ENCODE assay signal across 1 cellular context in the genomic region with DNA sequence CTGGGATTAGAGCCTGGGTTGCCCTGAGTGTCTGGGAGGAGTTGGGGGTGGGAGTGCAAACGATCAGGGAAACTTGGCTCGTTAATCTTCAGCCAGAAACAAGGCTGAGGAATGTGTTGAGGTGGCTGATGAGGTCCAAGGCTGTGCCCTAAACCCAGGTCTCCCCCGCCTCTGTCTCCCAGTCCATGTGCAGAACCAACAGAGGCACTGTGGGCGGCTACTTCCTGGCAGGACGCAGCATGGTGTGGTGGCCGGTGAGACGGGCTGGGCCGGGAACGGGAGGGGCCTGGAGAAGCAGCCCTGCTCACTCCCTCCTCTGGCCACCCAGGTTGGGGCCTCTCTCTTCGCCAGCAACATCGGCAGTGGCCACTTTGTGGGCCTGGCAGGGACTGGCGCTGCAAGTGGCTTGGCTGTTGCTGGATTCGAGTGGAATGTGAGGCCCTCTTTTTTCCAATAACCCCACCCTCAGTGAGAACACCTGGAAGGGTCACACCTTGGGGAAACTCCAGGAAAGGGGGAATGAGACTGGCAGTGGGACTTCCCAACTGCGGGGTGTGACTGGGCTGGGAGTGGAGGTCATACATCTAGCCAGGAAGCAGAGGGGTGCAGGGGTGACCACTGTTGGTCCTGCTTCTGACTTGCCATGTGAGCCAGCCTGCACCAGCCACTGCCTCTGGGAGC.
TF ChIP-seq lines count a peak whose summit lies in the region.

No MANE protein-coding gene starts in this region.

TF ChIP-seq in HepG2, 621 proteins besides CTCF, POLR2A, EP300 and RAD21 (continued from another document and continues in another):
- TF ChIP-seq FOSL2 (CRISPR knock-in tag; IDR thresholded peaks at IDR 0.05) (0 out of 2 replicates have a peak, but pooled peaks have one; percentile 37), HMG20A (CRISPR knock-in tag; IDR thresholded peaks at IDR 0.05; ENCODE audit: borderline replicate concordance) (no peak), ZFP82 (CRISPR knock-in tag; IDR thresholded peaks at IDR 0.05; ENCODE audit: borderline replicate concordance) (no peak), ZNF709 (CRISPR knock-in tag; IDR thresholded peaks at IDR 0.05) (no peak), HNF4G (IDR thresholded peaks at IDR 0.05; ENCODE audit: borderline replicate concordance, low read depth, low read length) (peak; percentile 18; the same call in 1 of the 2 replicates), HNF4G (CRISPR knock-in tag; IDR thresholded peaks at IDR 0.05; ENCODE audit: borderline replicate concordance, low read depth) (no peak), ISL2 (CRISPR knock-in tag; IDR thresholded peaks at IDR 0.05) (peak; percentile 58; the same call in 1 of the 2 replicates), CREB3 (CRISPR knock-in tag; IDR thresholded peaks at IDR 0.05) (no peak), ZNF547 (CRISPR knock-in tag; IDR thresholded peaks at IDR 0.05) (no peak; the same call in 1 of the 2 replicates), ZNF44 (CRISPR knock-in tag; IDR thresholded peaks at IDR 0.05) (no peak), ZNF460 (CRISPR knock-in tag; IDR thresholded peaks at IDR 0.05; ENCODE audit: borderline replicate concordance) (no peak), FOXO1 (CRISPR knock-in tag; IDR thresholded peaks at IDR 0.05) (peak; percentile 47), HNRNPUL1 (IDR thresholded peaks at IDR 0.05; ENCODE audit: low read depth, low read length) (no peak), ZNF660 (CRISPR knock-in tag; IDR thresholded peaks at IDR 0.05; ENCODE audit: borderline replicate concordance, low read depth) (no peak), SYNCRIP (IDR thresholded peaks at IDR 0.05; ENCODE audit: insufficient read depth, low read depth, low read length) (no peak), MAZ (IDR thresholded peaks at IDR 0.05; ENCODE audit: borderline replicate concordance, low read depth, low read length) (peak; percentile 61; the same call in 1 of the 2 replicates), MAZ (CRISPR knock-in tag; IDR thresholded peaks at IDR 0.05; ENCODE audit: low read depth) (0 out of 2 replicates have a peak, but pooled peaks have one; percentile 44), ZNF766 (CRISPR knock-in tag; IDR thresholded peaks at IDR 0.05; ENCODE audit: borderline replicate concordance) (peak; percentile 36; the same call in 1 of the 2 replicates), ZNF121 (CRISPR knock-in tag; IDR thresholded peaks at IDR 0.05) (no peak), AHR (CRISPR knock-in tag; IDR thresholded peaks at IDR 0.05) (peak; percentile 80; the same call in 1 of the 2 replicates), KDM2A (CRISPR knock-in tag; IDR thresholded peaks at IDR 0.05; ENCODE audit: borderline replicate concordance, low read depth) (peak; percentile 87), KDM6A (CRISPR knock-in tag; IDR thresholded peaks at IDR 0.05; ENCODE audit: low read depth) (no peak), ETV6 (CRISPR knock-in tag; conservative IDR thresholded peaks at IDR 0.05) (no peak), ZNF776 (CRISPR knock-in tag; IDR thresholded peaks at IDR 0.05) (no peak), GATAD2A (CRISPR knock-in tag; IDR thresholded peaks at IDR 0.05) (peak; percentile 66), MYNN (CRISPR knock-in tag; IDR thresholded peaks at IDR 0.05; ENCODE audit: low read depth) (no peak), THAP8 (CRISPR knock-in tag; IDR thresholded peaks at IDR 0.05; ENCODE audit: borderline replicate concordance) (no peak), GATAD1 (CRISPR knock-in tag; IDR thresholded peaks at IDR 0.05) (peak; percentile 55; the same call in 1 of the 2 replicates), TGIF2 (CRISPR knock-in tag; IDR thresholded peaks at IDR 0.05) (no peak), ZNF24 (IDR thresholded peaks at IDR 0.05) (no peak), MTF2 (CRISPR knock-in tag; IDR thresholded peaks at IDR 0.05; ENCODE audit: borderline replicate concordance) (no peak), BCL3 (CRISPR knock-in tag; IDR thresholded peaks at IDR 0.05) (no peak), ZNF503 (CRISPR knock-in tag; IDR thresholded peaks at IDR 0.05) (peak; percentile 40; the same call in 1 of the 2 replicates), SIX4 (CRISPR knock-in tag; IDR thresholded peaks at IDR 0.05) (peak; percentile 28; the same call in 1 of the 2 replicates), RELA (CRISPR knock-in tag; IDR thresholded peaks at IDR 0.05) (peak; percentile 72; the same call in 1 of the 2 replicates), ZNF224 (CRISPR knock-in tag; IDR thresholded peaks at IDR 0.05) (no peak; the same call in 1 of the 2 replicates), JUNB (CRISPR knock-in tag; IDR thresholded peaks at IDR 0.05; ENCODE audit: borderline replicate concordance) (no peak)
- TF ChIP-seq, protein P1, sequence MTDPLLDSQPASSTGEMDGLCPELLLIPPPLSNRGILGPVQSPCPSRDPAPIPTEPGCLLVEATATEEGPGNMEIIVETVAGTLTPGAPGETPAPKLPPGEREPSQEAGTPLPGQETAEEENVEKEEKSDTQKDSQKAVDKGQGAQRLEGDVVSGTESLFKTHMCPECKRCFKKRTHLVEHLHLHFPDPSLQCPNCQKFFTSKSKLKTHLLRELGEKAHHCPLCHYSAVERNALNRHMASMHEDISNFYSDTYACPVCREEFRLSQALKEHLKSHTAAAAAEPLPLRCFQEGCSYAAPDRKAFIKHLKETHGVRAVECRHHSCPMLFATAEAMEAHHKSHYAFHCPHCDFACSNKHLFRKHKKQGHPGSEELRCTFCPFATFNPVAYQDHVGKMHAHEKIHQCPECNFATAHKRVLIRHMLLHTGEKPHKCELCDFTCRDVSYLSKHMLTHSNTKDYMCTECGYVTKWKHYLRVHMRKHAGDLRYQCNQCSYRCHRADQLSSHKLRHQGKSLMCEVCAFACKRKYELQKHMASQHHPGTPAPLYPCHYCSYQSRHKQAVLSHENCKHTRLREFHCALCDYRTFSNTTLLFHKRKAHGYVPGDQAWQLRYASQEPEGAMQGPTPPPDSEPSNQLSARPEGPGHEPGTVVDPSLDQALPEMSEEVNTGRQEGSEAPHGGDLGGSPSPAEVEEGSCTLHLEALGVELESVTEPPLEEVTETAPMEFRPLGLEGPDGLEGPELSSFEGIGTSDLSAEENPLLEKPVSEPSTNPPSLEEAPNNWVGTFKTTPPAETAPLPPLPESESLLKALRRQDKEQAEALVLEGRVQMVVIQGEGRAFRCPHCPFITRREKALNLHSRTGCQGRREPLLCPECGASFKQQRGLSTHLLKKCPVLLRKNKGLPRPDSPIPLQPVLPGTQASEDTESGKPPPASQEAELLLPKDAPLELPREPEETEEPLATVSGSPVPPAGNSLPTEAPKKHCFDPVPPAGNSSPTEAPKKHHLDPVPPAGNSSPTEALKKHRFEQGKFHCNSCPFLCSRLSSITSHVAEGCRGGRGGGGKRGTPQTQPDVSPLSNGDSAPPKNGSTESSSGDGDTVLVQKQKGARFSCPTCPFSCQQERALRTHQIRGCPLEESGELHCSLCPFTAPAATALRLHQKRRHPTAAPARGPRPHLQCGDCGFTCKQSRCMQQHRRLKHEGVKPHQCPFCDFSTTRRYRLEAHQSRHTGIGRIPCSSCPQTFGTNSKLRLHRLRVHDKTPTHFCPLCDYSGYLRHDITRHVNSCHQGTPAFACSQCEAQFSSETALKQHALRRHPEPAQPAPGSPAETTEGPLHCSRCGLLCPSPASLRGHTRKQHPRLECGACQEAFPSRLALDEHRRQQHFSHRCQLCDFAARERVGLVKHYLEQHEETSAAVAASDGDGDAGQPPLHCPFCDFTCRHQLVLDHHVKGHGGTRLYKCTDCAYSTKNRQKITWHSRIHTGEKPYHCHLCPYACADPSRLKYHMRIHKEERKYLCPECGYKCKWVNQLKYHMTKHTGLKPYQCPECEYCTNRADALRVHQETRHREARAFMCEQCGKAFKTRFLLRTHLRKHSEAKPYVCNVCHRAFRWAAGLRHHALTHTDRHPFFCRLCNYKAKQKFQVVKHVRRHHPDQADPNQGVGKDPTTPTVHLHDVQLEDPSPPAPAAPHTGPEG (CRISPR knock-in tag; IDR thresholded peaks at IDR 0.05) = peak; percentile 69; the same call in 1 of the 2 replicates
- TF ChIP-seq, protein P2, sequence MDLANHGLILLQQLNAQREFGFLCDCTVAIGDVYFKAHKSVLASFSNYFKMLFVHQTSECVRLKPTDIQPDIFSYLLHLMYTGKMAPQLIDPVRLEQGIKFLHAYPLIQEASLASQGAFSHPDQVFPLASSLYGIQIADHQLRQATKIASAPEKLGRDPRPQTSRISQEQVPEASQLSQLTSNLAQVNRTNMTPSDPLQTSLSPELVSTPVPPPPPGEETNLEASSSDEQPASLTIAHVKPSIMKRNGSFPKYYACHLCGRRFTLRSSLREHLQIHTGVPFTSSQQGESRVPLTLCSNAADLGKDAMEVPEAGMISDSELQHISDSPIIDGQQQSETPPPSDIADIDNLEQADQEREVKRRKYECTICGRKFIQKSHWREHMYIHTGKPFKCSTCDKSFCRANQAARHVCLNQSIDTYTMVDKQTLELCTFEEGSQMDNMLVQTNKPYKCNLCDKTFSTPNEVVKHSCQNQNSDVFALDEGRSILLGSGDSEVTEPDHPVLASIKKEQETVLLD (CRISPR knock-in tag; IDR thresholded peaks at IDR 0.05; ENCODE audit: low read depth) = no peak
- TF ChIP-seq, protein P3, sequence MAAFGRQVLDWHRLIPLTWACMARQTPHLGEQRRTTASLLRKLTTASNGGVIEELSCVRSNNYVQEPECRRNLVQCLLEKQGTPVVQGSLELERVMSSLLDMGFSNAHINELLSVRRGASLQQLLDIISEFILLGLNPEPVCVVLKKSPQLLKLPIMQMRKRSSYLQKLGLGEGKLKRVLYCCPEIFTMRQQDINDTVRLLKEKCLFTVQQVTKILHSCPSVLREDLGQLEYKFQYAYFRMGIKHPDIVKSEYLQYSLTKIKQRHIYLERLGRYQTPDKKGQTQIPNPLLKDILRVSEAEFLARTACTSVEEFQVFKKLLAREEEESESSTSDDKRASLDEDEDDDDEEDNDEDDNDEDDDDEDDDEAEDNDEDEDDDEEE (CRISPR knock-in tag; IDR thresholded peaks at IDR 0.05) = 0 out of 2 replicates have a peak, but pooled peaks have one; percentile 36
- TF ChIP-seq, protein P4, sequence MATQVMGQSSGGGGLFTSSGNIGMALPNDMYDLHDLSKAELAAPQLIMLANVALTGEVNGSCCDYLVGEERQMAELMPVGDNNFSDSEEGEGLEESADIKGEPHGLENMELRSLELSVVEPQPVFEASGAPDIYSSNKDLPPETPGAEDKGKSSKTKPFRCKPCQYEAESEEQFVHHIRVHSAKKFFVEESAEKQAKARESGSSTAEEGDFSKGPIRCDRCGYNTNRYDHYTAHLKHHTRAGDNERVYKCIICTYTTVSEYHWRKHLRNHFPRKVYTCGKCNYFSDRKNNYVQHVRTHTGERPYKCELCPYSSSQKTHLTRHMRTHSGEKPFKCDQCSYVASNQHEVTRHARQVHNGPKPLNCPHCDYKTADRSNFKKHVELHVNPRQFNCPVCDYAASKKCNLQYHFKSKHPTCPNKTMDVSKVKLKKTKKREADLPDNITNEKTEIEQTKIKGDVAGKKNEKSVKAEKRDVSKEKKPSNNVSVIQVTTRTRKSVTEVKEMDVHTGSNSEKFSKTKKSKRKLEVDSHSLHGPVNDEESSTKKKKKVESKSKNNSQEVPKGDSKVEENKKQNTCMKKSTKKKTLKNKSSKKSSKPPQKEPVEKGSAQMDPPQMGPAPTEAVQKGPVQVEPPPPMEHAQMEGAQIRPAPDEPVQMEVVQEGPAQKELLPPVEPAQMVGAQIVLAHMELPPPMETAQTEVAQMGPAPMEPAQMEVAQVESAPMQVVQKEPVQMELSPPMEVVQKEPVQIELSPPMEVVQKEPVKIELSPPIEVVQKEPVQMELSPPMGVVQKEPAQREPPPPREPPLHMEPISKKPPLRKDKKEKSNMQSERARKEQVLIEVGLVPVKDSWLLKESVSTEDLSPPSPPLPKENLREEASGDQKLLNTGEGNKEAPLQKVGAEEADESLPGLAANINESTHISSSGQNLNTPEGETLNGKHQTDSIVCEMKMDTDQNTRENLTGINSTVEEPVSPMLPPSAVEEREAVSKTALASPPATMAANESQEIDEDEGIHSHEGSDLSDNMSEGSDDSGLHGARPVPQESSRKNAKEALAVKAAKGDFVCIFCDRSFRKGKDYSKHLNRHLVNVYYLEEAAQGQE (IDR thresholded peaks at IDR 0.05; ENCODE audit: borderline replicate concordance in 1 of 2, low read depth in 1 of 2, low read length in 2 of 2) = no peak
- TF ChIP-seq, protein P5, sequence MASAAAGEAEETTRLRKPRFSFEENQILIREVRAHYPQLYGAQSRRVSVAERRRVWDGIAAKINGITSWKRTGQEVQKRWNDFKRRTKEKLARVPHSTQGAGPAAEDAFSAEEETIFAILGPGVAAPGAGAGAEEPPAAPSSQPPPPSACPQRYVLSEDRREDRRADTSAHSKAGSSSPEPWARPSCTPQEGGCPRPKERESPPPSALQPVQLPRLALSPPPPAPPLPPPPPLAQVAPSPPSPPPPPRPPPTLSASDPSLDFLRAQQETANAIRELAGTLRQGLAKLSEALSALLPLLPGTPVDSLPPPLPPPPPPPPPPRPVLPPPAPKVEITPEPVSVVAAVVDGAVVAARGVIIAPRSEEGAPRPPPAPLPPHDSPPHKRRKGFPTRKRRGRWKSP (CRISPR knock-in tag; IDR thresholded peaks at IDR 0.05) = no peak
